10 cellular contexts compared by ENCODE assay signal in genomic region chr4:1808851-1809753, GRCh38. TPM values are rescaled to one million over a fixed set of nuclear protein-coding genes. Genes with fewer than 3 reads are reported as not detected.
DNase-seq lines count a peak whose midpoint lies in the region; ATAC-seq and TF ChIP-seq lines count a peak whose summit lies in the region.
"Had no signal": no experiment of that assay in that cellular context is flagged by ENCODE, and none has a peak within 500 bp of the region (broad histone marks: within the 10 kb centered on the region; RNA-seq: fewer than 3 reads in every experiment).

No MANE protein-coding gene starts in this region.

- H3K36me3 ChIP-seq in Caco-2 (ENCODE audit: control insufficient read depth, insufficient read depth, low read length) (no peaks in the 10 kb centered on the region; the same call in 1 of the 2 replicates), SK-N-MC (ENCODE audit: insufficient read depth, low read length) (peaks cover 4% of the 10 kb centered on the region; the same call in 1 of the 2 replicates), iPS-15b (ENCODE audit: control insufficient read depth, insufficient read depth, low read length) (peaks cover 36% of the 10 kb centered on the region), GM23338 (ENCODE audit: insufficient read depth) (no peaks in the 10 kb centered on the region)

- TF ChIP-seq CTCF in Caco-2 (IDR thresholded peaks at IDR 0.05; ENCODE audit: insufficient read depth in 1 of 2, low read depth in 1 of 2, low read length in 1 of 2, severe bottlenecking in 1 of 2, unreplicated experiment in 1 of 2) (no peak), GM23338 (conservative IDR thresholded peaks at IDR 0.05; ENCODE audit: low read depth in 2 of 2) (no peak)

- H3K4me1 ChIP-seq in Caco-2 (peaks cover 4% of the 10 kb centered on the region; the same call in 1 of the 2 replicates), iPS-15b (ENCODE audit: control insufficient read depth, insufficient read depth, low read length) (no peaks in the 10 kb centered on the region), GM23338 (ENCODE audit: insufficient read depth) (no peaks in the 10 kb centered on the region)

- BruUV-seq in Caco-2 (replicated peaks; lab: Mats Ljungman, UMichigan) = no TSS peak

- DNase-seq in Caco-2 (no peak), SK-N-MC (ENCODE audit: low read depth, low spot score) (no peak), GM23338 (ENCODE audit: low spot score) (no peak)
- no peak for DNase-seq in stimulated activated naive B cell treated with anti-CD40 and anti-IgM and Interleukin-4, amounts not matched to agents 10 μg/mL and 1 μg/mL and 100 μg/mL, for 72 hours
- DNase-seq in activated naive CD4-positive, alpha-beta T cell treated with anti-CD3 and anti-CD28 coated beads for 36 hours = no peak
- no peak for DNase-seq in activated CD4-positive, alpha-beta memory T cell treated with anti-CD3 and anti-CD28 coated beads for 36 hours
- DNase-seq: NCI-H2227 treated with DMSO at 0.1 percent for 48 hours had no signal

- H3K36me3 Mint-ChIP-seq in Caco-2 (ENCODE audit: insufficient read depth, unreplicated experiment) (peaks cover 52% of the 10 kb centered on the region), GM23338 (ENCODE audit: low read depth) (peaks cover 5% of the 10 kb centered on the region; the same call in 2 of the 3 replicates)
- peaks cover 11 to 12% of the 10 kb centered on the region in 2 donors for H3K36me3 Mint-ChIP-seq in stimulated activated naive B cell treated with anti-CD40 and anti-IgM and Interleukin-4, amounts not matched to agents 10 μg/mL and 1 μg/mL and 100 μg/mL, for 72 hours
- no peaks in the 10 kb centered on the region for H3K36me3 Mint-ChIP-seq in activated naive CD4-positive, alpha-beta T cell treated with anti-CD3 and anti-CD28 coated beads for 36 hours (ENCODE audit: low read depth)
- no peaks in the 10 kb centered on the region for H3K36me3 Mint-ChIP-seq in activated CD4-positive, alpha-beta memory T cell treated with anti-CD3 and anti-CD28 coated beads for 36 hours

- H3K79me2 ChIP-seq in GM23338 (replicated peaks; ENCODE audit: insufficient read depth) = no peaks in the 10 kb centered on the region

- H3K4me3 ChIP-seq in Caco-2 (ENCODE audit: low read depth, low read length) (no peak overlapping the region), SK-N-MC (no peak overlapping the region), iPS-15b (ENCODE audit: low read depth, low read length) (no peak overlapping the region), GM23338 (no peak overlapping the region)

- no peaks in the 10 kb centered on the region for H3K9me3 ChIP-seq in Caco-2
- no peaks in the 10 kb centered on the region for H3K9me3 ChIP-seq in SK-N-MC (ENCODE audit: low read depth, low read length)
- no peaks in the 10 kb centered on the region for H3K9me3 ChIP-seq in iPS-15b (ENCODE audit: control insufficient read depth, insufficient read depth, low read length)

- intact Hi-C loops in Caco-2 (cut with micrococcal nuclease; ENCODE audit: unreplicated experiment) = no loop called here
- intact Hi-C loops in activated naive CD4-positive, alpha-beta T cell treated with anti-CD3 and anti-CD28 coated beads for 36 hours (cut with micrococcal nuclease) = no loop called here
- intact Hi-C loops in activated CD4-positive, alpha-beta memory T cell treated with anti-CD3 and anti-CD28 coated beads for 36 hours (cut with micrococcal nuclease) = no loop called here

- no peaks in the 10 kb centered on the region for H3K9me3 Mint-ChIP-seq in Caco-2 (ENCODE audit: unreplicated experiment)
- no peaks in the 10 kb centered on the region for H3K9me3 Mint-ChIP-seq in stimulated activated naive B cell treated with anti-CD40 and anti-IgM and Interleukin-4, amounts not matched to agents 10 μg/mL and 1 μg/mL and 100 μg/mL, for 72 hours
- H3K9me3 Mint-ChIP-seq in activated naive CD4-positive, alpha-beta T cell treated with anti-CD3 and anti-CD28 coated beads for 36 hours = no peaks in the 10 kb centered on the region
- no peaks in the 10 kb centered on the region for H3K9me3 Mint-ChIP-seq in GM23338
- no peaks in the 10 kb centered on the region for H3K9me3 Mint-ChIP-seq in activated CD4-positive, alpha-beta memory T cell treated with anti-CD3 and anti-CD28 coated beads for 36 hours
- H3K9me3 Mint-ChIP-seq: CD14-positive monocyte, T-cell had no signal

- no peaks in the 10 kb centered on the region for H4K20me1 ChIP-seq in GM23338 (replicated peaks; ENCODE audit: insufficient read depth)

- 0 out of 2 replicates have a peak, but pooled peaks cover 6% of the 10 kb centered on the region for H3F3A ChIP-seq in GM23338 (replicated peaks; ENCODE audit: low read depth)

- no peak overlapping the region for H3K4me2 ChIP-seq in GM23338

- H3K27me3 Mint-ChIP-seq in Caco-2 (ENCODE audit: insufficient read depth, unreplicated experiment) (no peaks in the 10 kb centered on the region), GM23338 (ENCODE audit: insufficient read depth, low read depth, poor library complexity) (peaks cover 4% of the 10 kb centered on the region)
- no peaks in the 10 kb centered on the region for H3K27me3 Mint-ChIP-seq in stimulated activated naive B cell treated with anti-CD40 and anti-IgM and Interleukin-4, amounts not matched to agents 10 μg/mL and 1 μg/mL and 100 μg/mL, for 72 hours
- no peaks in the 10 kb centered on the region for H3K27me3 Mint-ChIP-seq in activated naive CD4-positive, alpha-beta T cell treated with anti-CD3 and anti-CD28 coated beads for 36 hours (ENCODE audit: low read depth)
- H3K27me3 Mint-ChIP-seq in activated CD4-positive, alpha-beta memory T cell treated with anti-CD3 and anti-CD28 coated beads for 36 hours = no peaks in the 10 kb centered on the region
- H3K27me3 Mint-ChIP-seq: T-cell had no signal

- POLR2A ChIA-PET in Caco-2 (lab: Charles Lee) = interaction anchor here (0.6 to 0.8 kb wide), 2 partner anchors 14 to 88 kb away, joined by 3 to 11 read pairs; partner anchors contain the start of genes TACC3 and TMEM129
- POLR2A ChIA-PET in activated CD4-positive, alpha-beta memory T cell treated with anti-CD3 and anti-CD28 coated beads for 36 hours (lab: Charles Lee) = no interaction called here

- no peaks in the 10 kb centered on the region for H3K27me3 ChIP-seq in Caco-2 (replicated peaks; ENCODE audit: control insufficient read depth, insufficient read depth, low read length)
- H3K27me3 ChIP-seq in iPS-15b (ENCODE audit: control insufficient read depth, insufficient read depth, low read length) = no peaks in the 10 kb centered on the region
- no peaks in the 10 kb centered on the region for H3K27me3 ChIP-seq in GM23338 (ENCODE audit: insufficient read depth)

- H3K4me3 Mint-ChIP-seq in Caco-2 (ENCODE audit: unreplicated experiment) (no peak overlapping the region), GM23338 (no peak overlapping the region)
- H3K4me3 Mint-ChIP-seq in stimulated activated naive B cell treated with anti-CD40 and anti-IgM and Interleukin-4, amounts not matched to agents 10 μg/mL and 1 μg/mL and 100 μg/mL, for 72 hours = no peak overlapping the region
- H3K4me3 Mint-ChIP-seq in activated naive CD4-positive, alpha-beta T cell treated with anti-CD3 and anti-CD28 coated beads for 36 hours = no peak overlapping the region
- no peak overlapping the region for H3K4me3 Mint-ChIP-seq in activated CD4-positive, alpha-beta memory T cell treated with anti-CD3 and anti-CD28 coated beads for 36 hours
- H3K4me3 Mint-ChIP-seq: CD14-positive monocyte, T-cell had no signal

- H3K27ac ChIP-seq in SK-N-MC (0 out of 2 replicates have a peak overlapping the region, but pooled peaks have one; percentile 31), GM23338 (ENCODE audit: low read depth) (no peak overlapping the region)

- H3K27ac Mint-ChIP-seq in Caco-2 (ENCODE audit: unreplicated experiment) (peak overlapping the region; percentile 12), GM23338 (no peak overlapping the region)
- peak overlapping the region; percentile 56 for H3K27ac Mint-ChIP-seq in stimulated activated naive B cell treated with anti-CD40 and anti-IgM and Interleukin-4, amounts not matched to agents 10 μg/mL and 1 μg/mL and 100 μg/mL, for 72 hours
- H3K27ac Mint-ChIP-seq in activated naive CD4-positive, alpha-beta T cell treated with anti-CD3 and anti-CD28 coated beads for 36 hours = no peak overlapping the region
- no peak overlapping the region for H3K27ac Mint-ChIP-seq in activated CD4-positive, alpha-beta memory T cell treated with anti-CD3 and anti-CD28 coated beads for 36 hours
- H3K27ac Mint-ChIP-seq: CD14-positive monocyte, T-cell had no signal

- H3K4me1 Mint-ChIP-seq in Caco-2 (ENCODE audit: low read depth, unreplicated experiment) = no peaks in the 10 kb centered on the region
- H3K4me1 Mint-ChIP-seq in stimulated activated naive B cell treated with anti-CD40 and anti-IgM and Interleukin-4, amounts not matched to agents 10 μg/mL and 1 μg/mL and 100 μg/mL, for 72 hours = peaks cover 1 to 5% of the 10 kb centered on the region in 2 donors
- no peaks in the 10 kb centered on the region for H3K4me1 Mint-ChIP-seq in activated naive CD4-positive, alpha-beta T cell treated with anti-CD3 and anti-CD28 coated beads for 36 hours (ENCODE audit: low read depth)
- peaks cover 2% of the 10 kb centered on the region; the same call in 1 of the 3 replicates for H3K4me1 Mint-ChIP-seq in GM23338
- H3K4me1 Mint-ChIP-seq in activated CD4-positive, alpha-beta memory T cell treated with anti-CD3 and anti-CD28 coated beads for 36 hours (ENCODE audit: low read depth) = no peaks in the 10 kb centered on the region
- H3K4me1 Mint-ChIP-seq: CD14-positive monocyte, T-cell had no signal

- no peaks in the 10 kb centered on the region for H3K9me2 ChIP-seq in GM23338 (ENCODE audit: insufficient read depth)

- no peak overlapping the region for H2AFZ ChIP-seq in GM23338

- ATAC-seq in stimulated activated naive B cell treated with anti-CD40 and anti-IgM and Interleukin-4, amounts not matched to agents 10 μg/mL and 1 μg/mL and 100 μg/mL, for 72 hours (replicated peaks) = no peak
- ATAC-seq in GM23338 = no peak

- H3K9ac ChIP-seq in SK-N-MC (ENCODE audit: insufficient read length) (no peak overlapping the region), iPS-15b (ENCODE audit: low read depth, low read length) (peak overlapping the region; percentile 16)

- CTCF ChIA-PET in Caco-2 (lab: Charles Lee) = interaction anchor here (1.0 to 3.1 kb wide), 8 partner anchors 14 to 61 kb away, joined by 3 to 23 read pairs (median 4); no protein-coding TSS in a partner anchor
- CTCF ChIA-PET in activated naive CD4-positive, alpha-beta T cell treated with anti-CD3 and anti-CD28 coated beads for 36 hours (lab: Charles Lee) = interaction anchor here (0.6 to 5.0 kb wide), 11 partner anchors 9 to 280 kb away, joined by 3 to 55 read pairs (median 4); no protein-coding TSS in a partner anchor
- CTCF ChIA-PET in activated CD4-positive, alpha-beta memory T cell treated with anti-CD3 and anti-CD28 coated beads for 36 hours (lab: Charles Lee) = interaction anchor here (0.9 to 4.5 kb wide), 15 partner anchors 9 to 116 kb away, joined by 3 to 63 read pairs (median 6); no protein-coding TSS in a partner anchor

RNA-seq across cellular contexts. Expression of gene FGFR3, which starts 16.0 kb away (rescaled TPM):
- 112 and 132 TPM in 2 replicates for total RNA-seq in Caco-2 (2022)
- total RNA-seq in activated naive CD4-positive, alpha-beta T cell treated with anti-CD3 and anti-CD28 coated beads for 36 hours = under 1 TPM; 0.27 to 0.52 TPM
- total RNA-seq in GM23338 (2014; rRNA removed; shearing (Covaris generic)) = 14.8 and 17.4 TPM in 2 replicates
- polyA plus RNA-seq in GM23338 (2016; fragmentation: Nextera tagmentation; extraction: Ambion mirVana) = 3.6 and 4.2 TPM in 2 replicates
- under 1 TPM; 0.21 to 0.27 TPM for total RNA-seq in activated CD4-positive, alpha-beta memory T cell treated with anti-CD3 and anti-CD28 coated beads for 36 hours
- polyA plus RNA-seq: CD14-positive monocyte had no signal

RNA-seq across cellular contexts. Expression of gene LETM1, which starts 46.9 kb away (rescaled TPM):
- total RNA-seq in Caco-2 (2022) = 63.9 and 68.9 TPM in 2 replicates
- 10 to 100 TPM; 36.3 to 40.5 TPM for total RNA-seq in activated naive CD4-positive, alpha-beta T cell treated with anti-CD3 and anti-CD28 coated beads for 36 hours
- 64.9 and 68.9 TPM in 2 replicates for total RNA-seq in GM23338 (2014; rRNA removed; shearing (Covaris generic))
- 23.3 and 24.5 TPM in 2 replicates for polyA plus RNA-seq in GM23338 (2016; fragmentation: Nextera tagmentation; extraction: Ambion mirVana)
- total RNA-seq in activated CD4-positive, alpha-beta memory T cell treated with anti-CD3 and anti-CD28 coated beads for 36 hours = 10 to 100 TPM; 41.1 to 42.6 TPM

Comparison
In these comparisons a context has a peak if more than half of its experiments do, and no peak if none do; other contexts are left out.
1. H3K27ac Mint-ChIP-seq: peak in Caco-2 (single experiment) and stimulated activated naive B cell treated with anti-CD40 and anti-IgM and Interleukin-4, amounts not matched to agents 10 μg/mL and 1 μg/mL and 100 μg/mL, for 72 hours (single experiment); none in activated naive CD4-positive, alpha-beta T cell treated with anti-CD3 and anti-CD28 coated beads for 36 hours (single experiment), GM23338 (single experiment) and activated CD4-positive, alpha-beta memory T cell treated with anti-CD3 and anti-CD28 coated beads for 36 hours (single experiment).
2. RNA of gene FGFR3, which starts 16.0 kb away (total RNA-seq): 112 to 132 TPM in Caco-2 and 14.8 to 17.4 TPM in GM23338; 0.27 to 0.52 TPM in activated naive CD4-positive, alpha-beta T cell treated with anti-CD3 and anti-CD28 coated beads for 36 hours and 0.21 to 0.27 TPM in activated CD4-positive, alpha-beta memory T cell treated with anti-CD3 and anti-CD28 coated beads for 36 hours; every median in the first group is over 10 times any median in the second.